Comparison of ENCODE assay signal across 16 cellular contexts in genomic region chr7:79118143-79118542, GRCh38.
"Had no signal": no experiment of that assay in that cellular context is flagged by ENCODE, and none has a peak within 500 bp of the region (broad histone marks: within the 10 kb centered on the region; RNA-seq: fewer than 3 reads in every experiment).

No MANE protein-coding gene starts in this region.

- H3K36me3 ChIP-seq: pancreas had no signal

- H3K4me1 ChIP-seq: pancreas had no signal

- H3K27ac ChIP-seq: hepatocyte, pancreas had no signal

- H3K79me2 ChIP-seq: hepatocyte had no signal

- H3K4me2 ChIP-seq: hepatocyte, smooth muscle cell had no signal

- ATAC-seq: left colon; left ventricle myocardium superior; natural killer cell treated with Interleukin-12 subunit alpha and Interleukin-12 subunit beta and Interleukin-15 and Interleukin-18, amount 100 ng/mL, for 72 hours; pancreas; right cardiac atrium had no signal

- H3K4me3 ChIP-seq: hepatocyte, lung, pancreas, smooth muscle cell had no signal

- H3K27me3 ChIP-seq: hepatocyte, pancreas had no signal

- H2AFZ ChIP-seq: hepatocyte had no signal

- H3K9me3 ChIP-seq: pancreas had no signal

- FAIRE-seq: pancreas had no signal

- DNase-seq: erythroblast; foreskin melanocyte; head of caudate nucleus; left colon; left ventricle myocardium superior; mesenchymal stem cell; midbrain; occipital lobe; pancreas; right cardiac atrium; stimulated activated CD4-positive, alpha-beta T cell treated with anti-CD3 and anti-CD28 coated beads, Interleukin-2, amount 100 ng/mL, for 48 hours; stimulated activated naive CD4-positive, alpha-beta T cell treated with Interleukin-2 at 50 U/mL for 16 hours had no signal
